Comparison of ENCODE assay signal across 8 cellular contexts in genomic region chr12:30926243-30927209, GRCh38. TPM values are rescaled to one million over a fixed set of nuclear protein-coding genes. Genes with fewer than 3 reads are reported as not detected.
DNase-seq lines count a peak whose midpoint lies in the region; ATAC-seq, FAIRE-seq and TF ChIP-seq lines count a peak whose summit lies in the region.

TSPAN11 (plus strand) TSS chr12:30926748; CDS start chr12:30953992, 27,244 bp downstream.

- CTCF ChIA-PET in Calu3 (lab: Charles Lee): interaction anchor here (0.6 kb wide), 1 partner anchor 881 kb away, joined by 3 read pairs; no protein-coding TSS in a partner anchor

- H3K4me1 Mint-ChIP-seq in brain (peaks cover 58% of the 10 kb centered on the region), Calu3 (ENCODE audit: low read depth, unreplicated experiment) (no peaks in the 10 kb centered on the region)

- peak within 1 kb of the TSS; percentile 84 to 92 (median 90) for H3K27ac Mint-ChIP-seq in brain
- no peak within 1 kb of the TSS for H3K27ac Mint-ChIP-seq in Calu3 (ENCODE audit: unreplicated experiment)

- H3K36me3 Mint-ChIP-seq in brain: peaks cover 19% of the 10 kb centered on the region
- no peaks in the 10 kb centered on the region for H3K36me3 Mint-ChIP-seq in Calu3 (ENCODE audit: insufficient read depth, unreplicated experiment)

- peak within 1 kb of the TSS; percentile 83 to 90 (median 89) for H3K4me3 Mint-ChIP-seq in brain
- H3K4me3 Mint-ChIP-seq in Calu3 (ENCODE audit: low read depth, unreplicated experiment): no peak within 1 kb of the TSS

- H3K9me3 Mint-ChIP-seq in brain (no peaks in the 10 kb centered on the region), Calu3 (ENCODE audit: low read depth, unreplicated experiment) (no peaks in the 10 kb centered on the region)

- ATAC-seq in HG03280 (IDR thresholded peaks at IDR 0.05; ENCODE audit: unreplicated experiment): no peak

- no TSS peak for BruUV-seq in Calu3 (replicated peaks; lab: Mats Ljungman, UMichigan)

- DNase-seq in COLO668 (lab: John Stamatoyannopoulos, UW; ENCODE audit: unreplicated experiment) (peak; percentile 39), HTR-8/SVneo (ENCODE audit: insufficient read length, low spot score) (peak; percentile 33), iPS-NIHi11 (ENCODE audit: low spot score) (peak; percentile 88), Calu3 (no peak)
- peak; percentile 1 to 9 for DNase-seq in stimulated activated CD8-positive, alpha-beta memory T cell treated with anti-CD3 and anti-CD28 coated beads, Interleukin-2, amount 100 ng/mL, for 48 hours (ENCODE audit: low read depth in 2 of 2)
- no peak for DNase-seq in activated naive CD4-positive, alpha-beta T cell treated with anti-CD3 and anti-CD28 coated beads, Interleukin-2, amount 50 U/mL, for 16 hours

- no peak for FAIRE-seq in HTR-8/SVneo (lab: Jason Lieb, UNC)

- intact Hi-C loops in Calu3 (cut with micrococcal nuclease; ENCODE audit: unreplicated experiment): no loop called here

- TF ChIP-seq CTCF in brain (conservative IDR thresholded peaks at IDR 0.05) (no peak), Calu3 (IDR thresholded peaks at IDR 0.05; ENCODE audit: unreplicated experiment) (no peak)

- H3K27me3 Mint-ChIP-seq in brain: peaks cover 8% of the 10 kb centered on the region
- H3K27me3 Mint-ChIP-seq in Calu3 (ENCODE audit: unreplicated experiment): peaks cover 88% of the 10 kb centered on the region

RNA-seq across cellular contexts. Expression of gene TSPAN11, which starts in this region (rescaled TPM):
- polyA plus RNA-seq in brain (ENCODE audit: insufficient read depth, low read depth, low replicate concordance): 5.6 TPM
- total RNA-seq in Calu3 (2022): not detected in 2 replicates

Comparison
In these comparisons a context has a peak if more than half of its experiments do, and no peak if none do; other contexts are left out.
1. DNase-seq: peak in COLO668 (single experiment), HTR-8/SVneo (single experiment), iPS-NIHi11 (single experiment) and stimulated activated CD8-positive, alpha-beta memory T cell treated with anti-CD3 and anti-CD28 coated beads, Interleukin-2, amount 100 ng/mL, for 48 hours (2 of 2); none in Calu3 (single experiment) and activated naive CD4-positive, alpha-beta T cell treated with anti-CD3 and anti-CD28 coated beads, Interleukin-2, amount 50 U/mL, for 16 hours (single experiment).